Comparison of ENCODE assay signal across 1 cellular context in genomic region chr3:46820852-46821251, GRCh38.
TF ChIP-seq lines count a peak whose summit lies in the region.

No MANE protein-coding gene starts in this region.

TF ChIP-seq in WTC11, 78 proteins besides CTCF, POLR2A, EP300 and RAD21 (continued from another document):
- TF ChIP-seq, protein P1, sequence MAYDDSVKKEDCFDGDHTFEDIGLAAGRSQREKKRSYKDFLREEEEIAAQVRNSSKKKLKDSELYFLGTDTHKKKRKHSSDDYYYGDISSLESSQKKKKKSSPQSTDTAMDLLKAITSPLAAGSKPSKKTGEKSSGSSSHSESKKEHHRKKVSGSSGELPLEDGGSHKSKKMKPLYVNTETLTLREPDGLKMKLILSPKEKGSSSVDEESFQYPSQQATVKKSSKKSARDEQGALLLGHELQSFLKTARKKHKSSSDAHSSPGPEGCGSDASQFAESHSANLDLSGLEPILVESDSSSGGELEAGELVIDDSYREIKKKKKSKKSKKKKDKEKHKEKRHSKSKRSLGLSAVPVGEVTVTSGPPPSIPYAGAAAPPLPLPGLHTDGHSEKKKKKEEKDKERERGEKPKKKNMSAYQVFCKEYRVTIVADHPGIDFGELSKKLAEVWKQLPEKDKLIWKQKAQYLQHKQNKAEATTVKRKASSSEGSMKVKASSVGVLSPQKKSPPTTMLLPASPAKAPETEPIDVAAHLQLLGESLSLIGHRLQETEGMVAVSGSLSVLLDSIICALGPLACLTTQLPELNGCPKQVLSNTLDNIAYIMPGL (CRISPR knock-in tag; IDR thresholded peaks at IDR 0.05) = no peak
